In the genomic region with DNA sequence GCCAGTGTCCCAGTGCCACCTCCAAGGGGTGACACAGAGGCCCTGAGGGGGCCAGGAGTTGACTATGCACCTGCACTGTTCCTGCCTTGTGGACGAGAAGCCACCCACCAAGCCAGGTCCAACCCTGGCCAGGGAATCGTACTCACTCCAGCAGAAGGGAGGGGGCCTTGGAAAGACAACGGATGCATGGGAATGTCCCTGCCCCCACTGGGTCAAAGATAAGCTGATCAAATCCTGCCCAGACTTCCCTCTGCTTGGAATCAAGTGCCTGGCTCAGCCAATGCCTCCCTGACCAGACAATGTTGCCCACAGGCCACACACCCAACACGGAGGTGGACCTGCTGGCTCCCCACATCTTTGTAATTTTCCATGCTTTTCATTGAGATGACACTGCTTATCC, we compare ENCODE assay signal across 15 cellular contexts. TPM values are rescaled to one million over a fixed set of nuclear protein-coding genes. Genes with fewer than 3 reads are reported as not detected.
DNase-seq lines count a peak whose midpoint lies in the region; ATAC-seq and TF ChIP-seq lines count a peak whose summit lies in the region.
"Had no signal": no experiment of that assay in that cellular context is flagged by ENCODE, and none has a peak within 500 bp of the region (broad histone marks: within the 10 kb centered on the region; RNA-seq: fewer than 3 reads in every experiment).

No MANE protein-coding gene starts in this region.

- WGBS in mammary epithelial cell (ENCODE audit: low coverage, missing lambda C conversion rate) = 33% methylated on average over 4 of the region's 4 CpGs

- no peak overlapping the region for H3K4me3 ChIP-seq in CD4-positive, alpha-beta memory T cell (ENCODE audit: low read length in 2 of 2)
- no peak overlapping the region for H3K4me3 ChIP-seq in mammary epithelial cell (replicated peaks in 1 of 3; ENCODE audit: insufficient read depth in 1 of 3, low read depth in 2 of 3, low read length in 3 of 3)

- no peak overlapping the region for H3K27ac ChIP-seq in CD4-positive, alpha-beta memory T cell (ENCODE audit: low read depth, low read length)
- H3K27ac ChIP-seq in mammary epithelial cell (ENCODE audit: insufficient read depth, low read depth, low read length) = no peak overlapping the region
- H3K27ac ChIP-seq: 22Rv1, HL-60 had no signal

- H3K4me1 ChIP-seq in CD4-positive, alpha-beta memory T cell (ENCODE audit: insufficient read depth, low read length) = peaks cover 18% of the 10 kb centered on the region
- no peaks in the 10 kb centered on the region for H3K4me1 ChIP-seq in mammary epithelial cell (ENCODE audit: insufficient read depth, low read length)

- no peak overlapping the region for H2AFZ ChIP-seq in mammary epithelial cell (ENCODE audit: low read depth, low read length)

- peaks cover 0 to 2% (median 0%) of the 10 kb centered on the region in 8 donors for H3K9me3 Mint-ChIP-seq in CD4-positive, alpha-beta memory T cell
- H3K9me3 Mint-ChIP-seq in central memory CD8-positive, alpha-beta T cell = no peaks in the 10 kb centered on the region
- H3K9me3 Mint-ChIP-seq in naive thymus-derived CD8-positive, alpha-beta T cell = no peaks in the 10 kb centered on the region
- no peaks in the 10 kb centered on the region for H3K9me3 Mint-ChIP-seq in WTC11

- no peaks in the 10 kb centered on the region for H3K27me3 ChIP-seq in CD4-positive, alpha-beta memory T cell (ENCODE audit: insufficient read depth, low read length)
- no peaks in the 10 kb centered on the region for H3K27me3 ChIP-seq in mammary epithelial cell (ENCODE audit: insufficient read depth, low read length)

- intact Hi-C loops in CD4-positive, alpha-beta memory T cell (cut with micrococcal nuclease) = no loop called here
- intact Hi-C loops in mammary epithelial cell (cut with micrococcal nuclease) = no loop called here

- peak overlapping the region in 6 of 7 donors; percentile 38 to 82 (median 62) for H3K27ac Mint-ChIP-seq in CD4-positive, alpha-beta memory T cell
- H3K27ac Mint-ChIP-seq in central memory CD8-positive, alpha-beta T cell (ENCODE audit: low read depth) = peak overlapping the region; percentile 42
- peak overlapping the region; percentile 37 to 87 (median 66) for H3K27ac Mint-ChIP-seq in naive thymus-derived CD8-positive, alpha-beta T cell
- H3K27ac Mint-ChIP-seq in WTC11 = no peak overlapping the region; the same call in 1 of the 2 replicates

- no peaks in the 10 kb centered on the region for H3K36me3 ChIP-seq in CD4-positive, alpha-beta memory T cell (ENCODE audit: insufficient read depth, low read length)
- H3K36me3 ChIP-seq in mammary epithelial cell (ENCODE audit: insufficient read depth, low read length) = no peaks in the 10 kb centered on the region

- no TSS peak for BruUV-seq in mammary epithelial cell (replicated peaks; lab: Mats Ljungman, UMichigan)

- peaks cover 2 to 30% (median 17%) of the 10 kb centered on the region in 4 donors for H3K4me1 Mint-ChIP-seq in CD4-positive, alpha-beta memory T cell
- H3K4me1 Mint-ChIP-seq in central memory CD8-positive, alpha-beta T cell = peaks cover 56% of the 10 kb centered on the region
- H3K4me1 Mint-ChIP-seq in naive thymus-derived CD8-positive, alpha-beta T cell = peaks cover 6 to 40% (median 21%) of the 10 kb centered on the region in 4 donors
- H3K4me1 Mint-ChIP-seq in WTC11 = peaks cover 34% of the 10 kb centered on the region

- no peak overlapping the region for H3K9ac ChIP-seq in mammary epithelial cell (ENCODE audit: insufficient read depth, low read length)

- no peaks in the 10 kb centered on the region for H3K27me3 Mint-ChIP-seq in CD4-positive, alpha-beta memory T cell
- no peaks in the 10 kb centered on the region for H3K27me3 Mint-ChIP-seq in central memory CD8-positive, alpha-beta T cell
- no peaks in the 10 kb centered on the region for H3K27me3 Mint-ChIP-seq in naive thymus-derived CD8-positive, alpha-beta T cell
- no peaks in the 10 kb centered on the region; the same call in 1 of the 2 replicates for H3K27me3 Mint-ChIP-seq in WTC11 (ENCODE audit: low read depth)

- POLR2A ChIA-PET in CD4-positive, alpha-beta memory T cell (lab: Charles Lee; ENCODE audit: partially characterized antibody) = no interaction called here
- POLR2A ChIA-PET in naive thymus-derived CD8-positive, alpha-beta T cell (lab: Charles Lee) = interaction anchor here (1.4 kb wide), 1 partner anchor 30 kb away, joined by 3 read pairs; no protein-coding TSS in a partner anchor
- POLR2A ChIA-PET in WTC11 (lab: Charles Lee) = no interaction called here

- H3K36me3 Mint-ChIP-seq in CD4-positive, alpha-beta memory T cell = no peaks in the 10 kb centered on the region
- H3K36me3 Mint-ChIP-seq in central memory CD8-positive, alpha-beta T cell (ENCODE audit: insufficient read depth) = peaks cover 3% of the 10 kb centered on the region
- H3K36me3 Mint-ChIP-seq in naive thymus-derived CD8-positive, alpha-beta T cell = no peaks in the 10 kb centered on the region
- peaks cover 3% of the 10 kb centered on the region; the same call in 1 of the 2 replicates for H3K36me3 Mint-ChIP-seq in WTC11

- H4K20me1 ChIP-seq in mammary epithelial cell (ENCODE audit: insufficient read depth, low read length) = no peaks in the 10 kb centered on the region

- TF ChIP-seq CTCF in WTC11 (IDR thresholded peaks at IDR 0.05) (no peak), mammary epithelial cell (conservative IDR thresholded peaks at IDR 0.05 in 1 of 2, IDR thresholded peaks at IDR 0.05 in 1 of 2; ENCODE audit: extremely low read depth in 1 of 2, insufficient read depth in 1 of 2, low read depth in 1 of 2, low read length in 2 of 2) (no peak)

- dilution Hi-C loops in mammary epithelial cell (cut with HindIII; ENCODE audit: low sequenced_read_pairs) = no loop called here

- in situ Hi-C loops in mammary epithelial cell (cut with MboI; ENCODE audit: low sequenced_read_pairs in 2 of 2) = no loop called here

- no peak for ATAC-seq in central memory CD8-positive, alpha-beta T cell (replicated peaks; ENCODE audit: extremely low read depth, poor library complexity, severe bottlenecking)
- ATAC-seq in naive thymus-derived CD8-positive, alpha-beta T cell = no peak
- no peak for ATAC-seq in WTC11

- peak; percentile 22 for DNase-seq in NCI-H82 (lab: John Stamatoyannopoulos, UW)
- DNase-seq in NCI-H82 treated with DMSO at 0.1 percent for 48 hours (lab: John Stamatoyannopoulos, UW; ENCODE audit: unreplicated experiment) = no peak
- DNase-seq in CD4-positive, alpha-beta memory T cell = no peak
- no peak for DNase-seq in central memory CD8-positive, alpha-beta T cell (ENCODE audit: low spot score in 2 of 2)
- DNase-seq in naive thymus-derived CD8-positive, alpha-beta T cell = no peak
- DNase-seq in KG1 (lab: John Stamatoyannopoulos, UW) = no peak
- no peak for DNase-seq in WTC11 (ENCODE audit: low spot score)
- no peak for DNase-seq in mammary epithelial cell
- DNase-seq: COR-L47, DMS153, DMS79 treated with DMSO at 0.1 percent for 48 hours, EL, HCEC 1CT had no signal

- H3K9me3 ChIP-seq in CD4-positive, alpha-beta memory T cell (ENCODE audit: control insufficient read depth in 1 of 2, low read length in 2 of 2) = no peaks in the 10 kb centered on the region
- H3K9me3 ChIP-seq in mammary epithelial cell (replicated peaks; ENCODE audit: insufficient read depth, low read length) = no peaks in the 10 kb centered on the region

- CTCF ChIA-PET in CD4-positive, alpha-beta memory T cell (lab: Charles Lee; ENCODE audit: partially characterized antibody) = no interaction called here
- CTCF ChIA-PET in WTC11 (lab: Charles Lee) = no interaction called here
- CTCF ChIA-PET in mammary epithelial cell (lab: Charles Lee; ENCODE audit: low non-redundant PET) = no interaction called here

- H3K79me2 ChIP-seq in mammary epithelial cell (ENCODE audit: insufficient read depth, low read length) = no peaks in the 10 kb centered on the region

- no peak overlapping the region for H3K4me2 ChIP-seq in mammary epithelial cell (ENCODE audit: insufficient read depth, low read depth, low read length)

- H3K4me3 Mint-ChIP-seq in CD4-positive, alpha-beta memory T cell = no peak overlapping the region
- H3K4me3 Mint-ChIP-seq in central memory CD8-positive, alpha-beta T cell = no peak overlapping the region
- H3K4me3 Mint-ChIP-seq in naive thymus-derived CD8-positive, alpha-beta T cell = peak overlapping the region in 1 of 10 donors; percentile 30
- H3K4me3 Mint-ChIP-seq in WTC11 = no peak overlapping the region

TF ChIP-seq in WTC11, 78 proteins besides CTCF, POLR2A, EP300 and RAD21 (continues in another document):
- no peak for TF ChIP-seq OVOL2 (CRISPR knock-in tag; IDR thresholded peaks at IDR 0.05; ENCODE audit: borderline replicate concordance)
- TF ChIP-seq SOX15 (CRISPR knock-in tag; IDR thresholded peaks at IDR 0.05) = no peak
- TF ChIP-seq, protein P1, sequence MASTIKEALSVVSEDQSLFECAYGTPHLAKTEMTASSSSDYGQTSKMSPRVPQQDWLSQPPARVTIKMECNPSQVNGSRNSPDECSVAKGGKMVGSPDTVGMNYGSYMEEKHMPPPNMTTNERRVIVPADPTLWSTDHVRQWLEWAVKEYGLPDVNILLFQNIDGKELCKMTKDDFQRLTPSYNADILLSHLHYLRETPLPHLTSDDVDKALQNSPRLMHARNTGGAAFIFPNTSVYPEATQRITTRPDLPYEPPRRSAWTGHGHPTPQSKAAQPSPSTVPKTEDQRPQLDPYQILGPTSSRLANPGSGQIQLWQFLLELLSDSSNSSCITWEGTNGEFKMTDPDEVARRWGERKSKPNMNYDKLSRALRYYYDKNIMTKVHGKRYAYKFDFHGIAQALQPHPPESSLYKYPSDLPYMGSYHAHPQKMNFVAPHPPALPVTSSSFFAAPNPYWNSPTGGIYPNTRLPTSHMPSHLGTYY (CRISPR knock-in tag; IDR thresholded peaks at IDR 0.05) = no peak
- TF ChIP-seq ZNF232 (CRISPR knock-in tag; IDR thresholded peaks at IDR 0.05) = no peak

RNA-seq across cellular contexts. Expression of gene CACNA2D2, which starts 23.9 kb away (rescaled TPM):
- total RNA-seq in CD4-positive, alpha-beta memory T cell = 1 to 10 TPM; 1.7 to 1.9 TPM
- polyA plus RNA-seq in CD4-positive, alpha-beta memory T cell = under 1 TPM in 1 of 2 donors, not detected in 1; 0.24 TPM
- 1 to 10 TPM; 4.0 to 4.9 TPM for total RNA-seq in naive thymus-derived CD8-positive, alpha-beta T cell
- 1 to 10 TPM in 1 of 3 donors, under 1 TPM in 2; 0.40 to 1.5 (median 0.40) TPM for polyA plus RNA-seq in naive thymus-derived CD8-positive, alpha-beta T cell
- total RNA-seq in WTC11 (2021) (22.0 to 23.4 TPM (median 22.3 TPM) in 3 replicates), mammary epithelial cell (under 1 TPM in 1 of 2 donors, not detected in 1; 0.16 TPM)
- polyA plus RNA-seq in mammary epithelial cell = 0.03 TPM
- polyA minus RNA-seq in mammary epithelial cell = not detected
